ENCODE assay signal across 12 cellular contexts in the genomic region with DNA sequence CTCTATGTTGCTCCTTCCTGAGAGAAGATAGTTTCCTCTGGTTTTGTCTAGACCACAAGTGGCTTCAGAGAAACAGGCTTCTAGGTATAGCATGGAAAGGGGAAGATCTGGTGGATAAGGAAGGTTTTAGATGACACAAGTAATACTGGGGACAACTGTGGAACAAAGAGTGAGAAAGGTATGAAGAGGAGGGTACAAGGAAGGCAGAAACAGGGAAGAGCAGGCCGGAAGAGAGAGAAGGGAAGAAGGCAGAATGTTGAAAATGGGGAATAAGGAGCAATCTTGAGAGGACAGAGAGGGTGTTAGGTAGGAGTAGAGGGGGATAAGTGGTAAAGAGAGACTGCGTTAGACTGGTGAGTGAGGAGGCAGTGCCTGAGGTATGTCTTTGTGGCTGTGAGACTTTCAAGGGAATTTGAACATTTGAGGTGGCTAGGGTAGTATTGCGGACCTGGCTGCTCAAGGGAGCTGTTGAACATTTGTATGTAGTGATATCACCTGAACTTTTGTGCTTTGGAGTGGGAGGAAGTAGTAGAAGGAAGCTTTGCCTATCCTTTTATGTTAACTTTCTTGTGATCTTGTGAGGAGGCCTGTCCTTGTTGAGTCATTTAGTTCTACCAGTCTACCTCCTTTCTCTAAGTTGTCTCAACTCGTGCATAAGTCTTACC.
DNase-seq lines count a peak whose midpoint lies in the region; ATAC-seq and TF ChIP-seq lines count a peak whose summit lies in the region.
"Had no signal": no experiment of that assay in that cellular context is flagged by ENCODE, and none has a peak within 500 bp of the region (broad histone marks: within the 10 kb centered on the region; RNA-seq: fewer than 3 reads in every experiment).

No MANE protein-coding gene starts in this region.

- H3K27ac Mint-ChIP-seq in T-helper 2 cell treated with Interferon-gamma antibody and Interleukin-4, amounts not matched to agents 5 μg/mL and 100 μg/mL, for 36 hours = peak overlapping the region; percentile 27
- H3K27ac Mint-ChIP-seq in Calu3 (ENCODE audit: unreplicated experiment) = no peak overlapping the region

- H3K4me3 Mint-ChIP-seq in T-helper 2 cell treated with Interferon-gamma antibody and Interleukin-4, amounts not matched to agents 5 μg/mL and 100 μg/mL, for 36 hours = peak overlapping the region; percentile 44
- no peak overlapping the region for H3K4me3 Mint-ChIP-seq in Calu3 (ENCODE audit: low read depth, unreplicated experiment)

- no peak overlapping the region for H3K27ac ChIP-seq in right atrium auricular region

- CTCF ChIA-PET in Calu3 (lab: Charles Lee) = interaction anchor here (0.6 kb wide), 1 partner anchor 8 kb away, joined by 3 read pairs; no protein-coding TSS in a partner anchor

- DNase-seq in AML-193 (lab: John Stamatoyannopoulos, UW) = peak; percentile 43 to 59
- peak; percentile 14 for DNase-seq in T-helper 2 cell treated with Interferon-gamma antibody and Interleukin-4, amounts not matched to agents 5 μg/mL and 100 μg/mL, for 36 hours (ENCODE audit: low spot score)
- no peak for DNase-seq in COLO829 (ENCODE audit: low spot score)
- DNase-seq in Calu3 = no peak
- DNase-seq in right atrium auricular region (ENCODE audit: low spot score) = no peak
- DNase-seq: C1 segment of cervical spinal cord, Karpas-422, NCI-H748 treated with DMSO at 0.1 percent for 48 hours, T1000 had no signal

- intact Hi-C loops in Calu3 (cut with micrococcal nuclease; ENCODE audit: unreplicated experiment) = no loop called here

- peaks cover 0 to 76% of the 10 kb centered on the region in 2 donors for H3K4me1 ChIP-seq in right atrium auricular region

- H3K36me3 ChIP-seq in right atrium auricular region = no peaks in the 10 kb centered on the region

- peak; percentile 46 for ATAC-seq in GM21717 (IDR thresholded peaks at IDR 0.05; ENCODE audit: unreplicated experiment)
- ATAC-seq in esophagus mucosa = peak; percentile 76
- no peak for ATAC-seq in HG02623 (IDR thresholded peaks at IDR 0.05; ENCODE audit: unreplicated experiment)

- no peaks in the 10 kb centered on the region for H3K36me3 Mint-ChIP-seq in T-helper 2 cell treated with Interferon-gamma antibody and Interleukin-4, amounts not matched to agents 5 μg/mL and 100 μg/mL, for 36 hours (ENCODE audit: low read depth)
- H3K36me3 Mint-ChIP-seq in Calu3 (ENCODE audit: insufficient read depth, unreplicated experiment) = peaks cover 5% of the 10 kb centered on the region

- H3K9me3 ChIP-seq in right atrium auricular region = no peaks in the 10 kb centered on the region

- BruUV-seq in Calu3 (replicated peaks; lab: Mats Ljungman, UMichigan) = no TSS peak

- H3K27me3 ChIP-seq in right atrium auricular region = no peaks in the 10 kb centered on the region

- no peak overlapping the region for H3K4me3 ChIP-seq in right atrium auricular region

- peaks cover 9% of the 10 kb centered on the region for H3K27me3 Mint-ChIP-seq in T-helper 2 cell treated with Interferon-gamma antibody and Interleukin-4, amounts not matched to agents 5 μg/mL and 100 μg/mL, for 36 hours (ENCODE audit: low read depth)
- no peaks in the 10 kb centered on the region for H3K27me3 Mint-ChIP-seq in Calu3 (ENCODE audit: unreplicated experiment)

- no peaks in the 10 kb centered on the region for H3K9me3 Mint-ChIP-seq in T-helper 2 cell treated with Interferon-gamma antibody and Interleukin-4, amounts not matched to agents 5 μg/mL and 100 μg/mL, for 36 hours
- no peaks in the 10 kb centered on the region for H3K9me3 Mint-ChIP-seq in Calu3 (ENCODE audit: low read depth, unreplicated experiment)

- peaks cover 40% of the 10 kb centered on the region for H3K4me1 Mint-ChIP-seq in T-helper 2 cell treated with Interferon-gamma antibody and Interleukin-4, amounts not matched to agents 5 μg/mL and 100 μg/mL, for 36 hours (ENCODE audit: low read depth)
- H3K4me1 Mint-ChIP-seq in Calu3 (ENCODE audit: low read depth, unreplicated experiment) = peaks cover 58% of the 10 kb centered on the region

- TF ChIP-seq CTCF in Calu3 (IDR thresholded peaks at IDR 0.05; ENCODE audit: unreplicated experiment) (no peak), right atrium auricular region (IDR thresholded peaks at IDR 0.05) (no peak)

Comparison
In these comparisons a context has a peak if more than half of its experiments do, and no peak if none do; other contexts are left out.
1. DNase-seq: peak in AML-193 (2 of 2) and T-helper 2 cell treated with Interferon-gamma antibody and Interleukin-4, amounts not matched to agents 5 μg/mL and 100 μg/mL, for 36 hours (single experiment); none in COLO829 (single experiment), Calu3 (single experiment) and right atrium auricular region (single experiment).